Comparison of ENCODE assay signal across 11 cellular contexts in the genomic region with DNA sequence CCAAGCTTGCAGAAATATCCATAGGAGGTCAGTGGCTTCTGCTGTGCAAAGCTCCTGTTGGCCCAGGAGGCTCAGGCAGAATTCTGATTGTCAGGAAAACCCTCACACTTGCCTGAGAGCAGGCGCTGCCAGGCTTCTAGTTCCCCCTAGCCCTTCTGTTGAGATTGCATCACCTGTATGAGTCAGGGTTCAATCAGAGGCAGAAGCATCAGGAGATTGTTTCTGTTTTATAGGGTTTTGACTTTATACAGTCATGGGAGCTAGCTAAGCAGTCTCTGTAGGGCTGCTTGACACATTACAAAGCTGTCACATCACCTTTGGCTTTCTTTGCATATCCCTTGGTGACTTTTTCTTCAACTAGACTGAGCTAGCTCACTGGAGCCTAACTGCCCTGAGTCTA.
DNase-seq lines count a peak whose midpoint lies in the region; ATAC-seq lines count a peak whose summit lies in the region.
"Had no signal": no experiment of that assay in that cellular context is flagged by ENCODE, and none has a peak within 500 bp of the region (broad histone marks: within the 10 kb centered on the region; RNA-seq: fewer than 3 reads in every experiment).

No MANE protein-coding gene starts in this region.

- no peak overlapping the region for H3K4me3 ChIP-seq in skeletal muscle cell (ENCODE audit: low read depth, low read length)
- H3K4me3 ChIP-seq: coronary artery had no signal

- ATAC-seq in HG03521 (IDR thresholded peaks at IDR 0.05; ENCODE audit: unreplicated experiment): no peak

- peak; percentile 11 for DNase-seq in activated CD4-positive, alpha-beta T cell treated with anti-CD3 and anti-CD28 coated beads for 48 hours
- DNase-seq in activated CD4-positive, alpha-beta T cell treated with anti-CD3 and anti-CD28 coated beads, Interleukin-2, amount 50 U/mL, for 1 hour: no peak
- peak; percentile 0 for DNase-seq in NCI-H69 (lab: John Stamatoyannopoulos, UW)
- DNase-seq in dedifferentiated amniotic fluid mesenchymal stem cell (ENCODE audit: extremely low spot score): peak; percentile 15
- peak; percentile 39 for DNase-seq in skeletal muscle cell (ENCODE audit: low read depth)
- DNase-seq in stimulated activated CD4-positive, alpha-beta T cell treated with anti-CD3 and anti-CD28 coated beads, Interleukin-2, amount 100 ng/mL, for 48 hours: no peak
- no peak for DNase-seq in GM19238 (ENCODE audit: insufficient read length, low spot score)
- DNase-seq: activated CD8-positive, alpha-beta memory T cell treated with anti-CD3 and anti-CD28 coated beads, Interleukin-2, amount 50 U/mL, for 48 hours; NCI-H1417 treated with DMSO at 0.1 percent for 48 hours had no signal

Comparison
In these comparisons a context has a peak if more than half of its experiments do, and no peak if none do; other contexts are left out.
1. DNase-seq: peak in activated CD4-positive, alpha-beta T cell treated with anti-CD3 and anti-CD28 coated beads for 48 hours (single experiment), NCI-H69 (single experiment), dedifferentiated amniotic fluid mesenchymal stem cell (single experiment) and skeletal muscle cell (single experiment); none in activated CD4-positive, alpha-beta T cell treated with anti-CD3 and anti-CD28 coated beads, Interleukin-2, amount 50 U/mL, for 1 hour (single experiment), stimulated activated CD4-positive, alpha-beta T cell treated with anti-CD3 and anti-CD28 coated beads, Interleukin-2, amount 100 ng/mL, for 48 hours (0 of 2) and GM19238 (single experiment).